ENCODE assay signal across 8 cellular contexts in genomic region chr6:129598244-129599187, GRCh38.
A peak's percentile ranks its signal among the peaks of the same experiment; 100 is the strongest.
DNase-seq lines count a peak whose midpoint lies in the region; ATAC-seq, FAIRE-seq and TF ChIP-seq lines count a peak whose summit lies in the region.

No MANE protein-coding gene starts in this region.

- no peaks in the 10 kb centered on the region for H3K36me3 ChIP-seq in left ventricle myocardium inferior
- no peaks in the 10 kb centered on the region for H3K36me3 ChIP-seq in sigmoid colon

- DNase-seq in Calu3 (peak; percentile 21), GM19239 (ENCODE audit: insufficient read length, low spot score) (peak; percentile 28), NCI-H460 (ENCODE audit: extremely low read depth, low read depth) (peak; percentile 65), amniotic epithelial cell (ENCODE audit: low read depth) (peak; percentile 77), left ventricle myocardium inferior (no peak), sigmoid colon (no peak)

- ATAC-seq in HG03432 (IDR thresholded peaks at IDR 0.05; ENCODE audit: unreplicated experiment): peak; percentile 67
- no peak for ATAC-seq in GM19397 (IDR thresholded peaks at IDR 0.05; ENCODE audit: unreplicated experiment)

- peaks cover 3% of the 10 kb centered on the region for H3K4me1 ChIP-seq in left ventricle myocardium inferior
- no peaks in the 10 kb centered on the region for H3K4me1 ChIP-seq in sigmoid colon

- H3K27ac ChIP-seq in left ventricle myocardium inferior (replicated peaks) (no peak overlapping the region), sigmoid colon (no peak overlapping the region)

- H3K27me3 Mint-ChIP-seq in Calu3 (ENCODE audit: unreplicated experiment): no peaks in the 10 kb centered on the region

- H3K4me1 Mint-ChIP-seq in Calu3 (ENCODE audit: low read depth, unreplicated experiment): no peaks in the 10 kb centered on the region

- no peak for TF ChIP-seq POLR2A in sigmoid colon (IDR thresholded peaks at IDR 0.05)

- CTCF ChIA-PET in Calu3 (lab: Charles Lee): interaction anchor here (1.0 to 4.6 kb wide), 2 partner anchors 132 to 423 kb away, joined by 3 to 22 read pairs; no protein-coding TSS in a partner anchor

- 44 to 55% methylated on average over 6 of the region's 6 CpGs for whole genome bisulfite sequencing in sigmoid colon, 2 donors

- peak; percentile 50 for TF ChIP-seq CTCF in Calu3 (IDR thresholded peaks at IDR 0.05; ENCODE audit: unreplicated experiment)
- peak; percentile 88 for TF ChIP-seq CTCF in left ventricle myocardium inferior (IDR thresholded peaks at IDR 0.05; ENCODE audit: borderline replicate concordance)
- TF ChIP-seq CTCF in sigmoid colon (IDR thresholded peaks at IDR 0.05): peak; percentile 66 to 83 (median 72)

- peaks cover 10% of the 10 kb centered on the region for H3K36me3 Mint-ChIP-seq in Calu3 (ENCODE audit: insufficient read depth, unreplicated experiment)

- intact Hi-C loops in Calu3 (cut with micrococcal nuclease; ENCODE audit: unreplicated experiment): loop anchor here (1.0 to 10.0 kb wide), 4 partner anchors 69 to 426 kb away; no protein-coding TSS in a partner anchor
- intact Hi-C loops in left ventricle myocardium inferior (cut with micrococcal nuclease): loop anchor here (5.0 to 10.0 kb wide), 2 partner anchors 134 to 416 kb away; partner anchors contain the start of gene L3MBTL3
- intact Hi-C loops in sigmoid colon (cut with DNase I): loop anchor here (2.0 to 10.0 kb wide), 4 partner anchors 134 to 420 kb away; partner anchors contain the start of gene L3MBTL3

- peak overlapping the region; percentile 16 for H3K27ac Mint-ChIP-seq in Calu3 (ENCODE audit: unreplicated experiment)

- H3K27me3 ChIP-seq in left ventricle myocardium inferior (ENCODE audit: low read depth) (no peaks in the 10 kb centered on the region), sigmoid colon (no peaks in the 10 kb centered on the region)

- TF ChIP-seq EP300 in sigmoid colon (IDR thresholded peaks at IDR 0.05): no peak

- no peak overlapping the region for H3K4me3 Mint-ChIP-seq in Calu3 (ENCODE audit: low read depth, unreplicated experiment)

- no TSS peak for BruUV-seq in Calu3 (replicated peaks; lab: Mats Ljungman, UMichigan)

- H3K9me3 ChIP-seq in left ventricle myocardium inferior (replicated peaks) (no peaks in the 10 kb centered on the region), sigmoid colon (no peaks in the 10 kb centered on the region)

- no peak overlapping the region for H3K4me3 ChIP-seq in left ventricle myocardium inferior
- H3K4me3 ChIP-seq in sigmoid colon: no peak overlapping the region

- no peaks in the 10 kb centered on the region for H3K9me3 Mint-ChIP-seq in Calu3 (ENCODE audit: low read depth, unreplicated experiment)

- peak; percentile 95 for FAIRE-seq in GM19239 (lab: Jason Lieb, UNC)

Comparison
In these comparisons a context has a peak if more than half of its experiments do, and no peak if none do; other contexts are left out.
1. DNase-seq: peak in Calu3 (single experiment), GM19239 (single experiment), NCI-H460 (single experiment) and amniotic epithelial cell (single experiment); none in left ventricle myocardium inferior (single experiment) and sigmoid colon (single experiment).
2. Peak in every context shown above with its lines, with median percentiles within 50 percentile points of each other: CTCF ChIP-seq.